ENCODE assay signal across 13 cellular contexts in the genomic region with DNA sequence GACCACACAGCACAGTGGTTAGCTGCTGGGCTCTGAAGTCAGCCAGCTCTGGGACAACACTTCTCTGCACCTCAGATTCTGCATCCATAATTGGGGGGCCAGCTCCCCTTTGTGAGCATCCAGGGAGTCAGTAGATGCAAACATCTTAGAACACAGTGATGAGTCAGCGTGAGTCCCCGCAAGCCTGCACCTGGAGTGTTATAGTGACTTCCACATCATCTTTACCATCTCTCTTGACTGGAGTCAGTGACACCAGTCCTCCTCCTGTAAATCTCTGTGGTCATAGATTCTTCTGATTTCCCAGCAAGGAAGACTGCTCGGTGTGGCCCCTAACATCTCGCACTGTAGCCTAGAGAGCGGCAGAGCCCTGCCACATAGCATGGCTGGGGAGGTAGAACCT. TPM values are rescaled to one million over a fixed set of nuclear protein-coding genes. Genes with fewer than 3 reads are reported as not detected.
DNase-seq lines count a peak whose midpoint lies in the region; ATAC-seq, FAIRE-seq and TF ChIP-seq lines count a peak whose summit lies in the region.
"Had no signal": no experiment of that assay in that cellular context is flagged by ENCODE, and none has a peak within 500 bp of the region (broad histone marks: within the 10 kb centered on the region; RNA-seq: fewer than 3 reads in every experiment).

No MANE protein-coding gene starts in this region.

- H3K27me3 ChIP-seq in SJCRH30 (no peaks in the 10 kb centered on the region), foreskin keratinocyte (no peaks in the 10 kb centered on the region), skeletal muscle tissue (ENCODE audit: control insufficient read depth in 3 of 3, insufficient read depth in 3 of 3, low read length in 3 of 3) (no peaks in the 10 kb centered on the region)

- H3K36me3 ChIP-seq in SJCRH30 (no peaks in the 10 kb centered on the region), skeletal muscle tissue (ENCODE audit: control insufficient read depth in 3 of 3, insufficient read depth in 3 of 3, low read length in 3 of 3) (no peaks in the 10 kb centered on the region)
- H3K36me3 ChIP-seq: left lung had no signal

- H3K4me3 ChIP-seq in SJCRH30 = no peak overlapping the region
- peak overlapping the region in 1 of 3 donors; percentile 13 for H3K4me3 ChIP-seq in skeletal muscle tissue (ENCODE audit: low read length in 3 of 3)
- H3K4me3 ChIP-seq: left lung had no signal

- peak; percentile 28 for ATAC-seq in foreskin keratinocyte

- H3K9ac ChIP-seq in skeletal muscle tissue (ENCODE audit: low read depth in 1 of 3, low read length in 3 of 3) = peak overlapping the region; percentile 10 to 57 (median 34)
- H3K9ac ChIP-seq: parathyroid adenoma had no signal

- peak overlapping the region; percentile 9; the same call in 1 of the 2 replicates for H3K27ac ChIP-seq in SJCRH30
- no peak overlapping the region for H3K27ac ChIP-seq in foreskin keratinocyte
- peak overlapping the region; percentile 67 for H3K27ac ChIP-seq in skeletal muscle tissue (ENCODE audit: low read depth, low read length)
- H3K27ac ChIP-seq: parathyroid adenoma had no signal

- peaks cover 44% of the 10 kb centered on the region for H3K4me1 ChIP-seq in SJCRH30
- H3K4me1 ChIP-seq in foreskin keratinocyte = peaks cover 14% of the 10 kb centered on the region
- peaks cover 57 to 79% (median 72%) of the 10 kb centered on the region in 3 donors for H3K4me1 ChIP-seq in skeletal muscle tissue (ENCODE audit: control insufficient read depth in 3 of 3, insufficient read depth in 3 of 3, low read length in 3 of 3)
- H3K4me1 ChIP-seq: parathyroid adenoma had no signal

- no peaks in the 10 kb centered on the region for H3K9me3 ChIP-seq in SJCRH30 (replicated peaks)
- no peaks in the 10 kb centered on the region for H3K9me3 ChIP-seq in skeletal muscle tissue (ENCODE audit: control insufficient read depth in 3 of 3, low read length in 3 of 3)
- H3K9me3 ChIP-seq: left lung had no signal

- no peak for FAIRE-seq in HTR-8/SVneo (lab: Jason Lieb, UNC)

- DNase-seq in EL (peak; percentile 18), SJCRH30 (no peak), foreskin keratinocyte (peak in 1 of 2 donors; percentile 64), cerebellar cortex (ENCODE audit: low spot score) (no peak), mesenteric fat pad (ENCODE audit: low spot score) (no peak), NCI-H1930 (lab: John Stamatoyannopoulos, UW) (no peak), HTR-8/SVneo (ENCODE audit: insufficient read length, low spot score) (no peak)
- DNase-seq: CD4-positive, alpha-beta memory T cell; stimulated activated CD4-positive, alpha-beta T cell treated with anti-CD3 and anti-CD28 coated beads, Interleukin-4, amount 100 ng/mL, for 1 hour; stimulated activated naive CD4-positive, alpha-beta T cell had no signal

- no peak for TF ChIP-seq CTCF in foreskin keratinocyte (conservative IDR thresholded peaks at IDR 0.05)

RNA-seq across cellular contexts. Expression of a gene that starts 13.9 kb away (rescaled TPM):
- total RNA-seq in SJCRH30 (2014; rRNA removed; shearing (Covaris generic)) = 0.18 and 0.32 TPM in 2 replicates
- total RNA-seq in foreskin keratinocyte (0.11 and 0.27 TPM in 2 replicates), skeletal muscle tissue (not detected), mesenteric fat pad (not detected)
- polyA plus RNA-seq in foreskin keratinocyte = 0.10 and 0.32 TPM in 2 replicates
- total RNA-seq: CD4-positive, alpha-beta memory T cell had no signal
- polyA plus RNA-seq: CD4-positive, alpha-beta memory T cell had no signal
